In genomic region chr5:33969572-33970452, GRCh38 we compare ENCODE assay signal across 7 cellular contexts. TPM values are rescaled to one million over a fixed set of nuclear protein-coding genes. Genes with fewer than 3 reads are reported as not detected.
DNase-seq lines count a peak whose midpoint lies in the region; ATAC-seq and TF ChIP-seq lines count a peak whose summit lies in the region.

No MANE protein-coding gene starts in this region.

- H3K27ac ChIP-seq in KMS-11 (no peak overlapping the region), ovary (no peak overlapping the region)

- ATAC-seq in GM21529 (IDR thresholded peaks at IDR 0.05; ENCODE audit: unreplicated experiment) (peak; percentile 86), T-cell (replicated peaks in 1 of 4) (peak in 3 of 4 experiments; percentile 44 to 66 (median 55))

- CTCF ChIA-PET in T-cell (lab: Charles Lee) = interaction anchor here (0.6 to 1.7 kb wide), 10 partner anchors 9 to 535 kb away, joined by 3 to 7 read pairs (median 3); no protein-coding TSS in a partner anchor

- DNase-seq in T-cell (peak in 1 of 34 experiments; percentile 2), fibroblast of villous mesenchyme (ENCODE audit: low read depth) (peak; percentile 72), ovary (no peak)
- DNase-seq in activated CD8-positive, alpha-beta memory T cell treated with anti-CD3 and anti-CD28 coated beads, Interleukin-2, amount 50 U/mL, for 4 hours = no peak

- H3K9me3 Mint-ChIP-seq in T-cell = no peaks in the 10 kb centered on the region

- H3K4me2 ChIP-seq in KMS-11 = no peak overlapping the region

- H3K27ac Mint-ChIP-seq in T-cell = no peak overlapping the region

- H2AFZ ChIP-seq in KMS-11 (ENCODE audit: low read depth) = no peak overlapping the region

- H3K27me3 Mint-ChIP-seq in T-cell = no peaks in the 10 kb centered on the region

- H3K4me3 ChIP-seq in KMS-11 (IDR thresholded peaks at IDR 0.05; ENCODE audit: insufficient read depth, low read depth, low read length) = no peak overlapping the region
- H3K4me3 ChIP-seq in fibroblast of villous mesenchyme (ENCODE audit: low read depth, low read length) = no peak overlapping the region
- no peak overlapping the region for H3K4me3 ChIP-seq in ovary

- TF ChIP-seq POLR2A in ovary (IDR thresholded peaks at IDR 0.05) = no peak

- no peaks in the 10 kb centered on the region for H4K20me1 ChIP-seq in KMS-11 (ENCODE audit: insufficient read depth)

- H3K36me3 ChIP-seq in KMS-11 (ENCODE audit: insufficient read depth) (no peaks in the 10 kb centered on the region), ovary (no peaks in the 10 kb centered on the region)

- no peak for TF ChIP-seq EP300 in ovary (IDR thresholded peaks at IDR 0.05)

- POLR2A ChIA-PET in T-cell (lab: Charles Lee) = interaction anchor here in 1 of 2 donors (0.6 kb wide), 1 partner anchor 143 kb away, joined by 3 read pairs; no protein-coding TSS in a partner anchor

- no peak overlapping the region for H3K4me3 Mint-ChIP-seq in T-cell

- H3K4me1 Mint-ChIP-seq in T-cell = peaks cover 8 to 26% (median 10%) of the 10 kb centered on the region in 3 donors

- intact Hi-C loops in ovary (cut with DNase I) = no loop called here

- H3K27me3 ChIP-seq in KMS-11 (ENCODE audit: insufficient read depth, low read depth) (no peaks in the 10 kb centered on the region), ovary (no peaks in the 10 kb centered on the region)

- no peak overlapping the region for H3K9ac ChIP-seq in KMS-11

- 54 to 65% (median 58%) methylated on average over 10 of the region's 10 CpGs for WGBS in ovary, 3 donors

- TF ChIP-seq CTCF in GM12873 (IDR thresholded peaks at IDR 0.05; ENCODE audit: insufficient read depth, low read depth, low read length, missing control alignments) (peak; percentile 86), KMS-11 (conservative IDR thresholded peaks at IDR 0.05; ENCODE audit: low read depth, low read length) (peak; percentile 60), fibroblast of villous mesenchyme (IDR thresholded peaks at IDR 0.05; ENCODE audit: insufficient read depth, low read depth, low read length) (peak; percentile 95), ovary (IDR thresholded peaks at IDR 0.05) (peak in 2 of 3 donors; percentile 16 to 18)

- H3K4me1 ChIP-seq in KMS-11 (ENCODE audit: low read depth, poor library complexity, severe bottlenecking) = no peaks in the 10 kb centered on the region
- H3K4me1 ChIP-seq in ovary (ENCODE audit: insufficient read depth) = peaks cover 5% of the 10 kb centered on the region

- no peaks in the 10 kb centered on the region for H3K36me3 Mint-ChIP-seq in T-cell

- H3K79me2 ChIP-seq in KMS-11 (ENCODE audit: insufficient read depth, low read depth) = no peaks in the 10 kb centered on the region

- H3K9me3 ChIP-seq in ovary = no peaks in the 10 kb centered on the region

RNA-seq across cellular contexts. Expression of gene SLC45A2, which starts 14.7 kb away (rescaled TPM):
- total RNA-seq in T-cell (under 1 TPM in 1 of 5 donors, not detected in 4; 0.20 TPM), fibroblast of villous mesenchyme (under 0.01 TPM in 1 of 2 replicates, not detected in the other), ovary (under 1 TPM in 1 of 7 donors, not detected in 6; 0.15 TPM)
- not detected for polyA plus RNA-seq in ovary

RNA-seq across cellular contexts. Expression of gene RXFP3, which starts 33.6 kb away (rescaled TPM):
- total RNA-seq in T-cell (not detected), fibroblast of villous mesenchyme (under 0.01 TPM in 1 of 2 replicates, not detected in the other), ovary (under 1 TPM in 1 of 7 donors, not detected in 6; 0.24 TPM)
- not detected for polyA plus RNA-seq in ovary

RNA-seq across cellular contexts. Expression of gene AMACR, which starts 38.0 kb away (rescaled TPM):
- total RNA-seq in T-cell (1 to 10 TPM; 2.6 to 6.9 (median 3.9) TPM), fibroblast of villous mesenchyme (9.7 and 17.7 TPM in 2 replicates), ovary (10 to 100 TPM in 2 of 7 donors, 1 to 10 TPM in 5; 3.9 to 11.3 (median 7.8) TPM)
- 10 to 100 TPM in 1 of 2 donors, 1 to 10 TPM in 1; 7.3 to 13.4 TPM for polyA plus RNA-seq in ovary

Comparison
In these comparisons a context has a peak if more than half of its experiments do, and no peak if none do; other contexts are left out.
1. CTCF ChIP-seq: peak in every context shown above with its lines; median percentile 95 in fibroblast of villous mesenchyme; 86 in GM12873; 60 in KMS-11; 17 in ovary.